Comparison of ENCODE assay signal across 8 cellular contexts in genomic region chr21:30831194-30831765, GRCh38. TPM values are rescaled to one million over a fixed set of nuclear protein-coding genes. Genes with fewer than 3 reads are reported as not detected.
DNase-seq lines count a peak whose midpoint lies in the region; ATAC-seq and TF ChIP-seq lines count a peak whose summit lies in the region.

No MANE protein-coding gene starts in this region.

- H3K36me3 ChIP-seq in DOHH2 (ENCODE audit: control insufficient read depth, low read length) = no peaks in the 10 kb centered on the region

- H3K79me2 ChIP-seq in DOHH2 (ENCODE audit: control insufficient read depth, low read length) = no peaks in the 10 kb centered on the region

- no peaks in the 10 kb centered on the region for H3K4me1 Mint-ChIP-seq in activated CD4-positive, alpha-beta memory T cell treated with anti-CD3 and anti-CD28 coated beads, Interleukin-2, amount 10 ng/mL, durations not matched to agents 7 days and 5 days
- H3K4me1 Mint-ChIP-seq in immature natural killer cell = no peaks in the 10 kb centered on the region

- CTCF ChIA-PET in activated CD4-positive, alpha-beta memory T cell treated with anti-CD3 and anti-CD28 coated beads, Interleukin-2, amount 10 ng/mL, durations not matched to agents 7 days and 5 days (lab: Charles Lee) = interaction anchor here (1.1 to 3.2 kb wide), 4 partner anchors 10 to 255 kb away, joined by 3 to 19 read pairs (median 3); no protein-coding TSS in a partner anchor

- H3K36me3 Mint-ChIP-seq in activated CD4-positive, alpha-beta memory T cell treated with anti-CD3 and anti-CD28 coated beads, Interleukin-2, amount 10 ng/mL, durations not matched to agents 7 days and 5 days (ENCODE audit: low read depth) = no peaks in the 10 kb centered on the region
- no peaks in the 10 kb centered on the region for H3K36me3 Mint-ChIP-seq in immature natural killer cell

- peak; percentile 44 for DNase-seq in activated CD4-positive, alpha-beta memory T cell treated with anti-CD3 and anti-CD28 coated beads, Interleukin-2, amount 10 ng/mL, durations not matched to agents 7 days and 5 days
- DNase-seq in immature natural killer cell (peak in 2 of 3 donors; percentile 1 to 28), GM19240 (ENCODE audit: insufficient read length, low spot score) (no peak)
- DNase-seq in effector CD8-positive, alpha-beta T cell (lab: John Stamatoyannopoulos, UW) = no peak

- H3K4me3 Mint-ChIP-seq in activated CD4-positive, alpha-beta memory T cell treated with anti-CD3 and anti-CD28 coated beads, Interleukin-2, amount 10 ng/mL, durations not matched to agents 7 days and 5 days = no peak overlapping the region
- no peak overlapping the region for H3K4me3 Mint-ChIP-seq in immature natural killer cell

- H3K9me2 ChIP-seq in DOHH2 (replicated peaks; ENCODE audit: control insufficient read depth, low read length) = no peaks in the 10 kb centered on the region

- no peaks in the 10 kb centered on the region for H3F3A ChIP-seq in DOHH2 (ENCODE audit: control insufficient read depth, insufficient read depth)

- peak; percentile 73 for TF ChIP-seq CTCF in DOHH2 (IDR thresholded peaks at IDR 0.05; ENCODE audit: low read depth, low read length, poor library complexity, severe bottlenecking)

- H3K4me2 ChIP-seq in DOHH2 (ENCODE audit: low read length) = no peak overlapping the region

- POLR2A ChIA-PET in activated CD4-positive, alpha-beta memory T cell treated with anti-CD3 and anti-CD28 coated beads, Interleukin-2, amount 10 ng/mL, durations not matched to agents 7 days and 5 days (lab: Charles Lee) = no interaction called here

- no peak overlapping the region for H3K27ac Mint-ChIP-seq in activated CD4-positive, alpha-beta memory T cell treated with anti-CD3 and anti-CD28 coated beads, Interleukin-2, amount 10 ng/mL, durations not matched to agents 7 days and 5 days
- no peak overlapping the region for H3K27ac Mint-ChIP-seq in immature natural killer cell

- H3K4me3 ChIP-seq in DOHH2 (ENCODE audit: low read length) = no peak overlapping the region

- H3K27me3 Mint-ChIP-seq in activated CD4-positive, alpha-beta memory T cell treated with anti-CD3 and anti-CD28 coated beads, Interleukin-2, amount 10 ng/mL, durations not matched to agents 7 days and 5 days = peaks cover 6% of the 10 kb centered on the region
- peaks cover 0 to 3% (median 2%) of the 10 kb centered on the region in 3 donors for H3K27me3 Mint-ChIP-seq in immature natural killer cell (ENCODE audit: low read depth in 3 of 3)

- no peaks in the 10 kb centered on the region for H4K20me1 ChIP-seq in DOHH2 (ENCODE audit: control insufficient read depth, insufficient read depth, low read depth, low read length)

- no peaks in the 10 kb centered on the region for H3K27me3 ChIP-seq in DOHH2 (ENCODE audit: control insufficient read depth, low read length)

- no peak overlapping the region for H3K27ac ChIP-seq in DOHH2 (ENCODE audit: low read depth, low read length)

- H3K9me3 ChIP-seq in DOHH2 (ENCODE audit: control insufficient read depth, insufficient read depth, low read length) = no peaks in the 10 kb centered on the region

- ATAC-seq in HG03103 (IDR thresholded peaks at IDR 0.05; ENCODE audit: low read depth, unreplicated experiment) = peak; percentile 56
- no peak for ATAC-seq in HG03432 (IDR thresholded peaks at IDR 0.05; ENCODE audit: unreplicated experiment)
- ATAC-seq in GM21447 (IDR thresholded peaks at IDR 0.05; ENCODE audit: unreplicated experiment) = no peak

- no peaks in the 10 kb centered on the region for H3K4me1 ChIP-seq in DOHH2 (ENCODE audit: control insufficient read depth, low read length)

- no peaks in the 10 kb centered on the region for H3K9me3 Mint-ChIP-seq in activated CD4-positive, alpha-beta memory T cell treated with anti-CD3 and anti-CD28 coated beads, Interleukin-2, amount 10 ng/mL, durations not matched to agents 7 days and 5 days
- H3K9me3 Mint-ChIP-seq in immature natural killer cell = peaks cover 0 to 5% (median under 1%) of the 10 kb centered on the region in 6 donors

RNA-seq across cellular contexts. Expression of gene KRTAP7-1, which starts 1.7 kb away (rescaled TPM):
- total RNA-seq in activated CD4-positive, alpha-beta memory T cell treated with anti-CD3 and anti-CD28 coated beads, Interleukin-2, amount 10 ng/mL, durations not matched to agents 7 days and 5 days = not detected
- polyA plus RNA-seq in immature natural killer cell = not detected

RNA-seq across cellular contexts. Expression of gene KRTAP8-1, which starts 18.2 kb away (rescaled TPM):
- total RNA-seq in activated CD4-positive, alpha-beta memory T cell treated with anti-CD3 and anti-CD28 coated beads, Interleukin-2, amount 10 ng/mL, durations not matched to agents 7 days and 5 days = not detected
- not detected for polyA plus RNA-seq in immature natural killer cell

RNA-seq across cellular contexts. Expression of gene KRTAP11-1, which starts 50.1 kb away (rescaled TPM):
- not detected for total RNA-seq in activated CD4-positive, alpha-beta memory T cell treated with anti-CD3 and anti-CD28 coated beads, Interleukin-2, amount 10 ng/mL, durations not matched to agents 7 days and 5 days
- not detected for polyA plus RNA-seq in immature natural killer cell

Comparison
In these comparisons a context has a peak if more than half of its experiments do, and no peak if none do; other contexts are left out.
1. DNase-seq: peak in activated CD4-positive, alpha-beta memory T cell treated with anti-CD3 and anti-CD28 coated beads, Interleukin-2, amount 10 ng/mL, durations not matched to agents 7 days and 5 days (single experiment) and immature natural killer cell (2 of 3); none in GM19240 (single experiment) and effector CD8-positive, alpha-beta T cell (single experiment).